ENCODE assay signal across 19 cellular contexts in the genomic region with DNA sequence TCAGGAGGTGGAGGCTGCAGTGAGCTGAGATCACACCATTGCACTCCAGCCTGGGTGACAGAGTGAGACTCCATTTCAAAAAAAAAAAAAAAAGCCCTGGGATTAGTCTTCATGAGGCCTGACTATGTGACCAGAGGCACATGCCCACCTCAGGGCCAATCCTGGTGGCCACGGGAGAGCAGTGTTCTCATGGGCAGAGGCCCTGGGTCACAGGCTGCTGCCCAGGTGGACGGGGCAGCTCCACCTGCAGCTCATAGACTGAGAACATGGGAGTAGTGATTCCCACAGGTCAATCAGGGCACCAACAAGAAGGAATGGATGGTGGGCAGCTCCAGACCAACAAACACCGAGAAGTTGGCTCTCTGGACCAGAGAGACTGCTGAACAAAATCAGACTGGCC. TPM values are rescaled to one million over a fixed set of nuclear protein-coding genes. Genes with fewer than 3 reads are reported as not detected.
DNase-seq lines count a peak whose midpoint lies in the region; FAIRE-seq and TF ChIP-seq lines count a peak whose summit lies in the region.
"Had no signal": no experiment of that assay in that cellular context is flagged by ENCODE, and none has a peak within 500 bp of the region (broad histone marks: within the 10 kb centered on the region; RNA-seq: fewer than 3 reads in every experiment).

No MANE protein-coding gene starts in this region.

- TF ChIP-seq EP300 in sigmoid colon (IDR thresholded peaks at IDR 0.05) = no peak

- H3K4me3 Mint-ChIP-seq in chondrocyte (ENCODE audit: unreplicated experiment) = no peak overlapping the region
- no peak overlapping the region for H3K4me3 Mint-ChIP-seq in activated naive CD4-positive, alpha-beta T cell treated with anti-CD3 and anti-CD28 coated beads, Interleukin-2, amount 10 ng/mL, durations not matched to agents 7 days and 5 days
- H3K4me3 Mint-ChIP-seq: B cell; CD4-positive, CD25-positive, alpha-beta regulatory T cell; CD8-positive, alpha-beta T cell had no signal

- H3K9me3 ChIP-seq in kidney (ENCODE audit: control insufficient read depth in 1 of 2, low read length in 2 of 2) = no peaks in the 10 kb centered on the region
- no peaks in the 10 kb centered on the region for H3K9me3 ChIP-seq in sigmoid colon
- H3K9me3 ChIP-seq: BLaER1 had no signal

- H3K27ac Mint-ChIP-seq in chondrocyte (ENCODE audit: unreplicated experiment) = no peak overlapping the region
- H3K27ac Mint-ChIP-seq in activated naive CD4-positive, alpha-beta T cell treated with anti-CD3 and anti-CD28 coated beads, Interleukin-2, amount 10 ng/mL, durations not matched to agents 7 days and 5 days = no peak overlapping the region
- H3K27ac Mint-ChIP-seq: B cell; CD4-positive, CD25-positive, alpha-beta regulatory T cell; CD8-positive, alpha-beta T cell had no signal

- H3K4me1 Mint-ChIP-seq in chondrocyte (ENCODE audit: low read depth) = no peaks in the 10 kb centered on the region
- H3K4me1 Mint-ChIP-seq in activated naive CD4-positive, alpha-beta T cell treated with anti-CD3 and anti-CD28 coated beads, Interleukin-2, amount 10 ng/mL, durations not matched to agents 7 days and 5 days = no peaks in the 10 kb centered on the region
- H3K4me1 Mint-ChIP-seq: B cell; CD4-positive, CD25-positive, alpha-beta regulatory T cell had no signal

- H3K9me3 Mint-ChIP-seq in chondrocyte (ENCODE audit: low read depth) = no peaks in the 10 kb centered on the region
- no peaks in the 10 kb centered on the region for H3K9me3 Mint-ChIP-seq in activated naive CD4-positive, alpha-beta T cell treated with anti-CD3 and anti-CD28 coated beads, Interleukin-2, amount 10 ng/mL, durations not matched to agents 7 days and 5 days
- H3K9me3 Mint-ChIP-seq: CD4-positive, CD25-positive, alpha-beta regulatory T cell; CD8-positive, alpha-beta T cell had no signal

- peaks cover 8% of the 10 kb centered on the region for H3K27me3 Mint-ChIP-seq in chondrocyte (ENCODE audit: low read depth)
- peaks cover 10% of the 10 kb centered on the region for H3K27me3 Mint-ChIP-seq in activated naive CD4-positive, alpha-beta T cell treated with anti-CD3 and anti-CD28 coated beads, Interleukin-2, amount 10 ng/mL, durations not matched to agents 7 days and 5 days
- H3K27me3 Mint-ChIP-seq: B cell; CD4-positive, CD25-positive, alpha-beta regulatory T cell had no signal

- FAIRE-seq in kidney (lab: Jason Lieb, UNC) = no peak
- FAIRE-seq: G401.6, GM12892 had no signal

- CTCF ChIA-PET in activated naive CD4-positive, alpha-beta T cell treated with anti-CD3 and anti-CD28 coated beads, Interleukin-2, amount 10 ng/mL, durations not matched to agents 7 days and 5 days (lab: Charles Lee) = no interaction called here

- TF ChIP-seq POLR2A in sigmoid colon (IDR thresholded peaks at IDR 0.05) = no peak

- H3K4me3 ChIP-seq in kidney (ENCODE audit: low read length in 2 of 2) = no peak overlapping the region
- H3K4me3 ChIP-seq in sigmoid colon = no peak overlapping the region
- H3K4me3 ChIP-seq: BLaER1 had no signal

- H3K9ac ChIP-seq in kidney (ENCODE audit: low read length in 2 of 2) = no peak overlapping the region
- H3K9ac ChIP-seq: BLaER1 had no signal

- intact Hi-C loops in kidney (cut with DNase I) = no loop called here
- intact Hi-C loops in sigmoid colon (cut with DNase I) = no loop called here

- TF ChIP-seq CTCF in chondrocyte (IDR thresholded peaks at IDR 0.05) (no peak), kidney (IDR thresholded peaks at IDR 0.05; ENCODE audit: borderline replicate concordance, extremely low read depth, insufficient read depth) (no peak), sigmoid colon (IDR thresholded peaks at IDR 0.05) (no peak)

- no peaks in the 10 kb centered on the region for H3K36me3 Mint-ChIP-seq in chondrocyte (ENCODE audit: low read depth)
- no peaks in the 10 kb centered on the region for H3K36me3 Mint-ChIP-seq in activated naive CD4-positive, alpha-beta T cell treated with anti-CD3 and anti-CD28 coated beads, Interleukin-2, amount 10 ng/mL, durations not matched to agents 7 days and 5 days
- H3K36me3 Mint-ChIP-seq: CD4-positive, CD25-positive, alpha-beta regulatory T cell; CD8-positive, alpha-beta T cell had no signal

- H3K27ac ChIP-seq in kidney (ENCODE audit: low read depth in 2 of 2, low read length in 2 of 2) = no peak overlapping the region
- no peak overlapping the region for H3K27ac ChIP-seq in sigmoid colon
- H3K27ac ChIP-seq: BLaER1, C4-2B had no signal

- 59 to 83% methylated on average over 3 of the region's 3 CpGs for WGBS in sigmoid colon, 2 donors

- peaks cover 0 to 24% (median 11%) of the 10 kb centered on the region in 3 donors for H3K27me3 ChIP-seq in sigmoid colon
- H3K27me3 ChIP-seq: BLaER1 had no signal

- H3K36me3 ChIP-seq in kidney (ENCODE audit: control insufficient read depth in 1 of 2, insufficient read depth in 2 of 2, low read length in 2 of 2) (no peaks in the 10 kb centered on the region), sigmoid colon (no peaks in the 10 kb centered on the region)
- H3K36me3 ChIP-seq: BLaER1 had no signal

- H3K4me1 ChIP-seq in kidney (ENCODE audit: control insufficient read depth in 1 of 2, insufficient read depth in 1 of 2, low read depth in 1 of 2, low read length in 2 of 2) = no peaks in the 10 kb centered on the region
- H3K4me1 ChIP-seq in sigmoid colon = no peaks in the 10 kb centered on the region
- H3K4me1 ChIP-seq: BLaER1, Caco-2 had no signal

- DNase-seq in chondrocyte (ENCODE audit: low spot score) (peak; percentile 57), kidney (peak; percentile 20), sigmoid colon (peak; percentile 14), occipital lobe (lab: John Stamatoyannopoulos, UW) (no peak), NAMALWA (ENCODE audit: low spot score) (no peak)
- DNase-seq in activated naive CD4-positive, alpha-beta T cell treated with anti-CD3 and anti-CD28 coated beads, Interleukin-2, amount 10 ng/mL, durations not matched to agents 7 days and 5 days = no peak
- DNase-seq: Caco-2; CD4-positive, CD25-positive, alpha-beta regulatory T cell; CD8-positive, alpha-beta T cell; DMS153; DND-41; GOT3; H7; HCEC 1CT had no signal

RNA-seq across cellular contexts. Expression of a gene that starts 26.1 kb away (rescaled TPM):
- 55.6 to 68.7 TPM (median 62.0 TPM) in 3 replicates for total RNA-seq in chondrocyte
- total RNA-seq in kidney = 71.4 TPM
- 402 TPM for polyA plus RNA-seq in kidney (ENCODE audit: insufficient read depth, low read depth, low replicate concordance)
- 10 to 100 TPM; 61.5 to 69.0 (median 64.9) TPM for total RNA-seq in sigmoid colon
- polyA plus RNA-seq in sigmoid colon = 100 to 1,000 TPM in 1 of 3 donors, 10 to 100 TPM in 2; 50.0 to 187 (median 79.3) TPM
- total RNA-seq in occipital lobe = 21.5 TPM

Comparison
In these comparisons a context has a peak if more than half of its experiments do, and no peak if none do; other contexts are left out.
1. DNase-seq: peak in chondrocyte (single experiment), kidney (single experiment) and sigmoid colon (single experiment); none in occipital lobe (single experiment), NAMALWA (single experiment) and activated naive CD4-positive, alpha-beta T cell treated with anti-CD3 and anti-CD28 coated beads, Interleukin-2, amount 10 ng/mL, durations not matched to agents 7 days and 5 days (single experiment).